Comparison of ENCODE assay signal across 10 cellular contexts in genomic region chr7:2116086-2116810, GRCh38.
A peak's percentile ranks its signal among the peaks of the same experiment; 100 is the strongest.
DNase-seq lines count a peak whose midpoint lies in the region; ATAC-seq, FAIRE-seq and TF ChIP-seq lines count a peak whose summit lies in the region.
"Had no signal": no experiment of that assay in that cellular context is flagged by ENCODE, and none has a peak within 500 bp of the region (broad histone marks: within the 10 kb centered on the region; RNA-seq: fewer than 3 reads in every experiment).

No MANE protein-coding gene starts in this region.

- no peak overlapping the region for H3K27ac Mint-ChIP-seq in activated naive CD4-positive, alpha-beta T cell treated with anti-CD3 and anti-CD28 coated beads for 36 hours
- H3K27ac Mint-ChIP-seq: stimulated activated effector memory CD8-positive, alpha-beta T cell treated with anti-CD3 and anti-CD28 coated beads, Interleukin-12 subunit alpha, Interleukin-12 subunit beta, amount 100 ng/mL, for 72 hours had no signal

- H3K27me3 ChIP-seq in SK-N-SH (ENCODE audit: insufficient read depth), result no peaks in the 10 kb centered on the region
- no peaks in the 10 kb centered on the region for H3K27me3 ChIP-seq in skeletal muscle satellite cell (ENCODE audit: control insufficient read depth, insufficient read depth, low read length)

- peak overlapping the region; percentile 54; the same call in 1 of the 2 replicates for H3K4me2 ChIP-seq in SK-N-SH
- peak overlapping the region; percentile 75 for H3K4me2 ChIP-seq in skeletal muscle satellite cell (ENCODE audit: low read length)

- CTCF ChIA-PET in SK-N-SH (lab: Yijun Ruan, JAX), result interaction anchor here (0.5 to 3.2 kb wide), 7 partner anchors 8 to 609 kb away, joined by 3 to 24 read pairs (median 5); no protein-coding TSS in a partner anchor
- CTCF ChIA-PET in activated naive CD4-positive, alpha-beta T cell treated with anti-CD3 and anti-CD28 coated beads for 36 hours (lab: Charles Lee), result no interaction called here

- no peak overlapping the region for H3K4me3 Mint-ChIP-seq in activated naive CD4-positive, alpha-beta T cell treated with anti-CD3 and anti-CD28 coated beads for 36 hours
- H3K4me3 Mint-ChIP-seq: stimulated activated effector memory CD8-positive, alpha-beta T cell treated with anti-CD3 and anti-CD28 coated beads, Interleukin-12 subunit alpha, Interleukin-12 subunit beta, amount 100 ng/mL, for 72 hours had no signal

- TF ChIP-seq RAD21 in SK-N-SH (IDR thresholded peaks at IDR 0.05; ENCODE audit: low read length), result no peak

- WGBS in SK-N-SH (ENCODE audit: low lambda C conversion rate), result 61% methylated on average over 19 of the region's 20 CpGs

- peaks cover 3% of the 10 kb centered on the region; the same call in 1 of the 2 replicates for H4K20me1 ChIP-seq in SK-N-SH (ENCODE audit: insufficient read depth)

- peaks cover 31 to 73% of the 10 kb centered on the region in 2 experiments; a peak in 3 of 4 replicates for H3K4me1 ChIP-seq in SK-N-SH (ENCODE audit: control insufficient read depth in 1 of 2, insufficient read depth in 2 of 2, low read depth in 1 of 2, low read length in 1 of 2)
- peaks cover 42% of the 10 kb centered on the region for H3K4me1 ChIP-seq in skeletal muscle satellite cell (ENCODE audit: control insufficient read depth, insufficient read depth, low read length)

- H3F3A ChIP-seq in SK-N-SH (replicated peaks; ENCODE audit: insufficient read depth), result peaks cover 7% of the 10 kb centered on the region

- ATAC-seq in Right ventricle myocardium superior (ENCODE audit: poor library complexity) (peak; percentile 66), GM21825 (IDR thresholded peaks at IDR 0.05; ENCODE audit: unreplicated experiment) (no peak)
- ATAC-seq: stimulated activated effector memory CD8-positive, alpha-beta T cell treated with anti-CD3 and anti-CD28 coated beads, Interleukin-12 subunit alpha, Interleukin-12 subunit beta, amount 100 ng/mL, for 72 hours had no signal

- no peaks in the 10 kb centered on the region for H3K27me3 Mint-ChIP-seq in activated naive CD4-positive, alpha-beta T cell treated with anti-CD3 and anti-CD28 coated beads for 36 hours (ENCODE audit: low read depth)

- H3K9me2 ChIP-seq in SK-N-SH, result no peaks in the 10 kb centered on the region

- peaks cover 30% of the 10 kb centered on the region for H3K4me1 Mint-ChIP-seq in activated naive CD4-positive, alpha-beta T cell treated with anti-CD3 and anti-CD28 coated beads for 36 hours (ENCODE audit: low read depth)

- H3K9ac ChIP-seq in SK-N-SH (no peak overlapping the region), skeletal muscle satellite cell (ENCODE audit: low read depth, low read length) (peak overlapping the region; percentile 72)

- no peaks in the 10 kb centered on the region; the same call in 1 of the 2 replicates for H3K79me2 ChIP-seq in SK-N-SH (ENCODE audit: insufficient read depth)

- peak; percentile 83 for DNase-seq in HPDE6-E6E7 (ENCODE audit: extremely low spot score)
- no peak for DNase-seq in SK-N-SH
- DNase-seq in Right ventricle myocardium superior, result no peak
- no peak for DNase-seq in stimulated activated CD4-positive, alpha-beta T cell treated with anti-CD3 and anti-CD28 coated beads, Interleukin-2, amount 100 ng/mL, for 48 hours
- no peak for DNase-seq in activated naive CD4-positive, alpha-beta T cell treated with anti-CD3 and anti-CD28 coated beads for 36 hours
- no peak for DNase-seq in GM12892 (ENCODE audit: insufficient read length)

- no peak for TF ChIP-seq CTCF in SK-N-SH (IDR thresholded peaks at IDR 0.05)

- FAIRE-seq in GM12892 (lab: Jason Lieb, UNC), result no peak

- H2AFZ ChIP-seq in SK-N-SH (ENCODE audit: low read depth), result no peak overlapping the region

- H3K4me3 ChIP-seq in SK-N-SH (ENCODE audit: low read depth in 2 of 2, low read length in 1 of 2) (no peak overlapping the region), skeletal muscle satellite cell (ENCODE audit: low read length) (peak overlapping the region; percentile 61)
- H3K4me3 ChIP-seq: skin epidermis had no signal

- POLR2A ChIA-PET in SK-N-SH (lab: Yijun Ruan, JAX), result no interaction called here

- H3K27ac ChIP-seq in SK-N-SH (ENCODE audit: low read depth in 2 of 2, low read length in 1 of 2), result peak overlapping the region; percentile 42 to 93; a peak in 3 of 4 replicates

- H3K9me3 Mint-ChIP-seq in activated naive CD4-positive, alpha-beta T cell treated with anti-CD3 and anti-CD28 coated beads for 36 hours, result no peaks in the 10 kb centered on the region
- H3K9me3 Mint-ChIP-seq: stimulated activated effector memory CD8-positive, alpha-beta T cell treated with anti-CD3 and anti-CD28 coated beads, Interleukin-12 subunit alpha, Interleukin-12 subunit beta, amount 100 ng/mL, for 72 hours had no signal

- H3K36me3 ChIP-seq in SK-N-SH (replicated peaks in 1 of 2; ENCODE audit: control insufficient read depth in 1 of 2, insufficient read depth in 2 of 2, low read length in 1 of 2) (no peaks in the 10 kb centered on the region), skeletal muscle satellite cell (ENCODE audit: insufficient read depth, low read length) (no peaks in the 10 kb centered on the region)

- intact Hi-C loops in Right ventricle myocardium superior (cut with DNase I), result no loop called here
- intact Hi-C loops in activated naive CD4-positive, alpha-beta T cell treated with anti-CD3 and anti-CD28 coated beads for 36 hours (cut with micrococcal nuclease), result no loop called here

- H3K9me3 ChIP-seq in SK-N-SH (no peaks in the 10 kb centered on the region), skeletal muscle satellite cell (replicated peaks; ENCODE audit: low read length) (no peaks in the 10 kb centered on the region)

- TF ChIP-seq POLR2A in GM12892 (IDR thresholded peaks at IDR 0.05; ENCODE audit: low read depth, low read length), result no peak

- H3K36me3 Mint-ChIP-seq in activated naive CD4-positive, alpha-beta T cell treated with anti-CD3 and anti-CD28 coated beads for 36 hours (ENCODE audit: low read depth), result peaks cover 4% of the 10 kb centered on the region

- no peak for TF ChIP-seq EP300 in SK-N-SH (IDR thresholded peaks at IDR 0.05; ENCODE audit: borderline replicate concordance in 1 of 2, low read depth in 1 of 2, low read length in 1 of 2)

TF ChIP-seq in SK-N-SH, 30 proteins besides CTCF, POLR2A, EP300 and RAD21 (continues in another document):
- TF ChIP-seq NFIC (IDR thresholded peaks at IDR 0.05; ENCODE audit: borderline replicate concordance) (peak; percentile 89), TCF12 (IDR thresholded peaks at IDR 0.05) (peak; percentile 79), RFX5 (IDR thresholded peaks at IDR 0.05; ENCODE audit: low read length) (no peak), JUND (IDR thresholded peaks at IDR 0.05) (no peak), NRF1 (IDR thresholded peaks at IDR 0.05; ENCODE audit: low read depth, low read length) (no peak), RXRA (IDR thresholded peaks at IDR 0.05; ENCODE audit: borderline replicate concordance, low read depth) (no peak; the same call in 1 of the 2 replicates), RCOR1 (IDR thresholded peaks at IDR 0.05; ENCODE audit: low read length) (no peak), USF1 (IDR thresholded peaks at IDR 0.05; ENCODE audit: borderline replicate concordance, low read depth) (no peak), USF2 (IDR thresholded peaks at IDR 0.05; ENCODE audit: borderline replicate concordance, low read depth, low read length) (no peak), TAF1 (IDR thresholded peaks at IDR 0.05; ENCODE audit: borderline replicate concordance, low read depth, low read length) (no peak), CHD2 (IDR thresholded peaks at IDR 0.05; ENCODE audit: low read length, partially characterized antibody) (no peak), SMC3 (IDR thresholded peaks at IDR 0.05; ENCODE audit: low read depth, low read length) (no peak), POLR2AphosphoS5 (IDR thresholded peaks at IDR 0.05; ENCODE audit: low read depth, low read length) (peak; percentile 27; the same call in 1 of the 2 replicates), SIN3A (IDR thresholded peaks at IDR 0.05; ENCODE audit: borderline replicate concordance, low read depth, low read length) (no peak), TEAD4 (IDR thresholded peaks at IDR 0.05; ENCODE audit: borderline replicate concordance, insufficient read depth) (no peak), EZH2phosphoT487 (IDR thresholded peaks at IDR 0.05; ENCODE audit: borderline replicate concordance, low read depth) (no peak), ZBTB33 (IDR thresholded peaks at IDR 0.05; ENCODE audit: borderline replicate concordance, low read depth) (no peak), MXI1 (IDR thresholded peaks at IDR 0.05; ENCODE audit: low read depth, low read length) (0 out of 2 replicates have a peak, but pooled peaks have one; percentile 7)
